8 cellular contexts compared by ENCODE assay signal in the genomic region with DNA sequence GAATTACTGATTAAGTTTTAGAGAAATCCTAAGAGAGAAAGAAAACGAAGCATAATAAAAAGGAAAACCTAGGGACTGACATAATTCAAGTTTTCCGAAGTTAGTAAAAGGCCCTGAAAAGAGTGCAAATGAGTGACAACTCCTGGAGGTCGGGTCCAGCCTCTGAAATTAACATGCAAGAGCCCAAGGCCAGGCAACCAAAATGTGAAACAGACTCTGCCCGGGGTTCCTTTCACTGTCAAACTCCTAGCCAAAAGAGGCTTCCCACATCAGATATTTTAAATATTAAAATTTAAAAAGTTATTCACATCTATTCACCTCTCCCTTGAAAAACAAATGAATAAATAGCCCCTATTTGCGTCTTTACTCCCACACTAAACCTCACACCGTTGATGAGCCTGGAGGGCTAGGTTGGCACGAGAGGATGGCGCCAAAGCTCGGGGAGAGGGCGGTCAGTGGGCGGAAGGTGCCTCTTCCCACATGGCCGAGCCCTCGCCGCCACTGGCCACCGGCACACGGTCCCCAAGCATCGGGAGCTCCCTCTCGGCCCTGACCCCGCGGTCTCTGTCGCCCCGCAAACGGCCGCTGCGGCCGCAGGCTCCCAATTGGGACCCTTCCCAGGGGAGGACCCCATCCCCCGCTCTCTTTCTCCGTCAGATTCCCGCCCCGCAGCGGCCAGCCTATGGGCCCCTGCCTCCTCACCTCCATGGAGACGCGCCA. TPM values are rescaled to one million over a fixed set of nuclear protein-coding genes. Genes with fewer than 3 reads are reported as not detected.
DNase-seq lines count a peak whose midpoint lies in the region; ATAC-seq, FAIRE-seq and TF ChIP-seq lines count a peak whose summit lies in the region.

No MANE protein-coding gene starts in this region.

- H3K27me3 Mint-ChIP-seq in CD4-positive, alpha-beta memory T cell: peaks cover 1 to 2% of the 10 kb centered on the region in 2 donors

- no peaks in the 10 kb centered on the region for H3K27me3 ChIP-seq in CD4-positive, alpha-beta memory T cell (ENCODE audit: insufficient read depth, low read length)
- H3K27me3 ChIP-seq in endothelial cell of umbilical vein (ENCODE audit: control insufficient read depth in 2 of 2, insufficient read depth in 2 of 2, low read length in 2 of 2) (peaks cover 1 to 5% of the 10 kb centered on the region in 2 experiments), aorta (ENCODE audit: control insufficient read depth in 1 of 2, insufficient read depth in 2 of 2, low read length in 1 of 2) (no peaks in the 10 kb centered on the region)

- no peaks in the 10 kb centered on the region for H3K9me3 ChIP-seq in CD4-positive, alpha-beta memory T cell (ENCODE audit: control insufficient read depth in 1 of 2, low read length in 2 of 2)
- H3K9me3 ChIP-seq in endothelial cell of umbilical vein (replicated peaks; ENCODE audit: control insufficient read depth, insufficient read depth, low read length): no peaks in the 10 kb centered on the region
- H3K9me3 ChIP-seq in aorta (ENCODE audit: control insufficient read depth, low read length): no peaks in the 10 kb centered on the region

- H3K36me3 Mint-ChIP-seq in CD4-positive, alpha-beta memory T cell: peaks cover 4 to 10% of the 10 kb centered on the region in 2 donors

- peaks cover 54% of the 10 kb centered on the region for H3K79me2 ChIP-seq in endothelial cell of umbilical vein (ENCODE audit: control insufficient read depth, insufficient read depth, low read length)

- H3K4me3 ChIP-seq in CD4-positive, alpha-beta memory T cell (ENCODE audit: low read length in 2 of 2): peak overlapping the region; percentile 61 to 92
- peak overlapping the region; percentile 71 to 90 (median 84) for H3K4me3 ChIP-seq in endothelial cell of umbilical vein (replicated peaks in 1 of 3; ENCODE audit: insufficient read depth in 1 of 3, low read depth in 1 of 3, low read length in 3 of 3)
- H3K4me3 ChIP-seq in aorta (ENCODE audit: low read length in 2 of 2): peak overlapping the region; percentile 48 to 86

- H4K20me1 ChIP-seq in endothelial cell of umbilical vein (replicated peaks; ENCODE audit: control insufficient read depth, extremely low read depth, insufficient read depth, low read length): peaks cover 2% of the 10 kb centered on the region

- TF ChIP-seq POLR2A in endothelial cell of umbilical vein (IDR thresholded peaks at IDR 0.05; ENCODE audit: low read depth, low read length): no peak

- H3K9ac ChIP-seq in endothelial cell of umbilical vein (replicated peaks; ENCODE audit: extremely low read depth, insufficient read depth, low read length): peak overlapping the region; percentile 85

- TF ChIP-seq CTCF in endothelial cell of umbilical vein (IDR thresholded peaks at IDR 0.05; ENCODE audit: extremely low read depth in 1 of 2, insufficient read depth in 1 of 2, low read depth in 1 of 2, low read length in 2 of 2): no peak

- ATAC-seq in GM18907 (IDR thresholded peaks at IDR 0.05; ENCODE audit: unreplicated experiment) (peak; percentile 37), HG03097 (IDR thresholded peaks at IDR 0.05; ENCODE audit: low FRiP score, unreplicated experiment) (peak; percentile 33), aorta (ENCODE audit: low FRiP score) (peak; percentile 59)

- H3K4me1 Mint-ChIP-seq in CD4-positive, alpha-beta memory T cell: peaks cover 26 to 49% (median 38%) of the 10 kb centered on the region in 4 donors

- dilution Hi-C loops in endothelial cell of umbilical vein (cut with MboI; ENCODE audit: extremely low pct_ligation_motif_present, low sequenced_read_pairs): no loop called here

- H3K4me2 ChIP-seq in endothelial cell of umbilical vein (ENCODE audit: insufficient read depth, low read length): peak overlapping the region; percentile 99

- CTCF ChIA-PET in CD4-positive, alpha-beta memory T cell (lab: Charles Lee; ENCODE audit: partially characterized antibody): interaction anchor here (1.8 to 2.0 kb wide), 2 partner anchors 21 to 39 kb away, joined by 10 to 11 read pairs; a partner anchor contains a TSS
- CTCF ChIA-PET in endothelial cell of umbilical vein (lab: Charles Lee): interaction anchor here (1.0 to 4.3 kb wide), 9 partner anchors 11 to 274 kb away, joined by 3 to 75 read pairs (median 5); a partner anchor contains a TSS

- TSS peak; percentile 45 for BruUV-seq in endothelial cell of umbilical vein (replicated peaks; lab: Mats Ljungman, UMichigan)

- H3K4me3 Mint-ChIP-seq in CD4-positive, alpha-beta memory T cell: peak overlapping the region; percentile 81 to 91 (median 87)

- DNase-seq in CD4-positive, alpha-beta memory T cell: peak in 1 of 5 donors; percentile 7
- DNase-seq in SK-MEL-5 (ENCODE audit: low read depth, low spot score): peak; percentile 45
- peak; percentile 12 for DNase-seq in endothelial cell of umbilical vein (ENCODE audit: low read depth, low spot score)
- DNase-seq in myocyte (ENCODE audit: low read depth): peak; percentile 22
- no peak for DNase-seq in aorta
- DNase-seq in effector CD4-positive, alpha-beta T cell: no peak

- in situ Hi-C loops in SK-MEL-5 (cut with HindIII; ENCODE audit: low pct_unique_long_range_greater_than_20kb, low sequenced_read_pairs): no loop called here

- H3K27ac ChIP-seq in CD4-positive, alpha-beta memory T cell (ENCODE audit: low read depth, low read length): peak overlapping the region; percentile 85
- peak overlapping the region; percentile 73 for H3K27ac ChIP-seq in endothelial cell of umbilical vein (ENCODE audit: insufficient read depth, low read depth, low read length)
- H3K27ac ChIP-seq in aorta (ENCODE audit: low read depth in 1 of 2, low read length in 2 of 2): peak overlapping the region in 1 of 2 donors; percentile 10

- POLR2A ChIA-PET in CD4-positive, alpha-beta memory T cell (lab: Charles Lee; ENCODE audit: partially characterized antibody): interaction anchor here (1.0 to 5.0 kb wide), 16 partner anchors 8 to 337 kb away, joined by 3 to 82 read pairs (median 8); a partner anchor contains a TSS
- POLR2A ChIA-PET in endothelial cell of umbilical vein (lab: Charles Lee): interaction anchor here (2.9 kb wide), 1 partner anchor 20 kb away, joined by 18 read pairs; a partner anchor contains a TSS

- H3K9me1 ChIP-seq in endothelial cell of umbilical vein (replicated peaks; ENCODE audit: control insufficient read depth, extremely low read depth, insufficient read depth, low read length): no peaks in the 10 kb centered on the region

- 0% methylated on average over 33 of the region's 33 CpGs for WGBS in aorta, 2 donors

- H3K4me1 ChIP-seq in CD4-positive, alpha-beta memory T cell (ENCODE audit: insufficient read depth, low read length): peaks cover 36% of the 10 kb centered on the region
- H3K4me1 ChIP-seq in endothelial cell of umbilical vein (ENCODE audit: control insufficient read depth, extremely low read depth, insufficient read depth, low read length): peaks cover 20% of the 10 kb centered on the region
- peaks cover 0 to 3% of the 10 kb centered on the region in 2 donors for H3K4me1 ChIP-seq in aorta (ENCODE audit: control insufficient read depth in 1 of 2, insufficient read depth in 2 of 2, low read length in 2 of 2)

- intact Hi-C loops in CD4-positive, alpha-beta memory T cell (cut with micrococcal nuclease): loop anchor here (1.0 to 10.0 kb wide), 6 partner anchors 20 to 194 kb away; a partner anchor contains a TSS
- intact Hi-C loops in endothelial cell of umbilical vein (cut with micrococcal nuclease): loop anchor here (1.0 to 5.0 kb wide), 6 partner anchors 20 to 275 kb away; a partner anchor contains a TSS
- intact Hi-C loops in aorta (cut with DNase I): loop anchor here (1.0 to 5.0 kb wide), 4 partner anchors 20 to 36 kb away; a partner anchor contains a TSS

- H3K9me3 Mint-ChIP-seq in CD4-positive, alpha-beta memory T cell: no peaks in the 10 kb centered on the region

- peak overlapping the region; percentile 77 to 94 (median 90) for H3K27ac Mint-ChIP-seq in CD4-positive, alpha-beta memory T cell

- FAIRE-seq in endothelial cell of umbilical vein (lab: Jason Lieb, UNC): peak; percentile 69

- peak overlapping the region; percentile 71 for H2AFZ ChIP-seq in endothelial cell of umbilical vein (ENCODE audit: low read depth, low read length)

- no peaks in the 10 kb centered on the region for H3K36me3 ChIP-seq in CD4-positive, alpha-beta memory T cell (ENCODE audit: insufficient read depth, low read length)
- peaks cover 0 to 6% of the 10 kb centered on the region in 2 experiments for H3K36me3 ChIP-seq in endothelial cell of umbilical vein (ENCODE audit: control insufficient read depth in 2 of 2, extremely low read depth in 1 of 2, insufficient read depth in 2 of 2, low read length in 2 of 2)
- no peaks in the 10 kb centered on the region for H3K36me3 ChIP-seq in aorta (ENCODE audit: control insufficient read depth in 1 of 2, insufficient read depth in 2 of 2, low read length in 1 of 2)

RNA-seq across cellular contexts. Expression of a gene that starts 0.6 kb away (rescaled TPM):
- total RNA-seq in CD4-positive, alpha-beta memory T cell: 10 to 100 TPM; 53.8 to 56.1 TPM
- 10 to 100 TPM; 76.7 to 99.4 TPM for polyA plus RNA-seq in CD4-positive, alpha-beta memory T cell
- total RNA-seq in SK-MEL-5 (2014; rRNA removed; shearing (Covaris generic)): 111 and 116 TPM in 2 replicates
- 113 and 143 TPM in 2 replicates for polyA plus RNA-seq in SK-MEL-5 (2015; cell fraction: cytosol; rRNA removed)
- polyA plus RNA-seq in SK-MEL-5 (2015; cell fraction: nucleus; rRNA removed): 63.4 and 73.9 TPM in 2 replicates
- total RNA-seq in endothelial cell of umbilical vein: 131 and 135 TPM in 2 replicates
- polyA plus RNA-seq in endothelial cell of umbilical vein: 38.3 and 48.1 TPM in 2 replicates
- polyA plus RNA-seq in endothelial cell of umbilical vein (2011; cell fraction: cytosol; rRNA removed): 75.3 and 86.4 TPM in 2 replicates
- 52.3 and 61.0 TPM in 2 replicates for polyA plus RNA-seq in endothelial cell of umbilical vein (2011; cell fraction: nucleus; rRNA removed)
- polyA plus RNA-seq in endothelial cell of umbilical vein (2012): 143 and 171 TPM in 2 replicates
- 73.8 and 75.0 TPM in 2 replicates for polyA minus RNA-seq in endothelial cell of umbilical vein
- 103 TPM for polyA minus RNA-seq in endothelial cell of umbilical vein (2011; cell fraction: cytosol; rRNA and poly(A)+ RNA removed)
- polyA minus RNA-seq in endothelial cell of umbilical vein (2011; cell fraction: nucleus; rRNA and poly(A)+ RNA removed): 17.1 and 18.1 TPM in 2 replicates
- total RNA-seq in myocyte: 68.0 and 72.4 TPM in 2 replicates
- polyA plus RNA-seq in myocyte (2012): 71.8 TPM
- 10 to 100 TPM; 39.5 to 42.7 TPM for total RNA-seq in aorta
- polyA plus RNA-seq in aorta: 10 to 100 TPM; 37.3 to 40.7 TPM

RNA-seq across cellular contexts. Expression of a gene that starts 19.7 kb away (rescaled TPM):
- 100 to 1,000 TPM; 115 to 119 TPM for total RNA-seq in CD4-positive, alpha-beta memory T cell
- polyA plus RNA-seq in CD4-positive, alpha-beta memory T cell: 100 to 1,000 TPM; 118 to 125 TPM
- 66.0 and 66.8 TPM in 2 replicates for total RNA-seq in SK-MEL-5 (2014; rRNA removed; shearing (Covaris generic))
- 83.2 and 102 TPM in 2 replicates for polyA plus RNA-seq in SK-MEL-5 (2015; cell fraction: cytosol; rRNA removed)
- 74.1 and 84.6 TPM in 2 replicates for polyA plus RNA-seq in SK-MEL-5 (2015; cell fraction: nucleus; rRNA removed)
- total RNA-seq in endothelial cell of umbilical vein (118 and 130 TPM in 2 replicates), myocyte (168 and 169 TPM in 2 replicates), aorta (10 to 100 TPM; 94.5 to 99.8 TPM)
- polyA plus RNA-seq in endothelial cell of umbilical vein (169 and 190 TPM in 2 replicates), aorta (10 to 100 TPM; 51.2 to 81.2 TPM)
- polyA plus RNA-seq in endothelial cell of umbilical vein (2011; cell fraction: cytosol; rRNA removed): 178 and 187 TPM in 2 replicates
- 168 and 193 TPM in 2 replicates for polyA plus RNA-seq in endothelial cell of umbilical vein (2011; cell fraction: nucleus; rRNA removed)
- polyA plus RNA-seq in endothelial cell of umbilical vein (2012): 133 and 138 TPM in 2 replicates
- 194 and 209 TPM in 2 replicates for polyA minus RNA-seq in endothelial cell of umbilical vein
- 44.5 TPM for polyA minus RNA-seq in endothelial cell of umbilical vein (2011; cell fraction: cytosol; rRNA and poly(A)+ RNA removed)
- polyA minus RNA-seq in endothelial cell of umbilical vein (2011; cell fraction: nucleus; rRNA and poly(A)+ RNA removed): 61.3 and 91.1 TPM in 2 replicates
- polyA plus RNA-seq in myocyte (2012): 153 TPM

RNA-seq across cellular contexts. Expression of a gene that starts 28.2 kb away (rescaled TPM):
- total RNA-seq in CD4-positive, alpha-beta memory T cell: 10 to 100 TPM; 17.6 to 20.1 TPM
- polyA plus RNA-seq in CD4-positive, alpha-beta memory T cell: 1 to 10 TPM; 3.7 to 6.3 TPM
- 9.3 and 10.1 TPM in 2 replicates for total RNA-seq in SK-MEL-5 (2014; rRNA removed; shearing (Covaris generic))
- polyA plus RNA-seq in SK-MEL-5 (2015; cell fraction: cytosol; rRNA removed): 19.8 and 21.5 TPM in 2 replicates
- 43.7 and 57.1 TPM in 2 replicates for polyA plus RNA-seq in SK-MEL-5 (2015; cell fraction: nucleus; rRNA removed)
- total RNA-seq in endothelial cell of umbilical vein (19.0 and 20.7 TPM in 2 replicates), myocyte (11.1 and 15.3 TPM in 2 replicates), aorta (10 to 100 TPM; 15.3 to 18.7 TPM)
- polyA plus RNA-seq in endothelial cell of umbilical vein (30.6 and 43.2 TPM in 2 replicates), aorta (10 to 100 TPM in 1 of 2 donors, 1 to 10 TPM in 1; 5.5 to 32.7 TPM)
- 14.8 and 23.3 TPM in 2 replicates for polyA plus RNA-seq in endothelial cell of umbilical vein (2011; cell fraction: cytosol; rRNA removed)
- 56.9 and 60.4 TPM in 2 replicates for polyA plus RNA-seq in endothelial cell of umbilical vein (2011; cell fraction: nucleus; rRNA removed)
- polyA plus RNA-seq in endothelial cell of umbilical vein (2012): 12.0 and 16.3 TPM in 2 replicates
- polyA minus RNA-seq in endothelial cell of umbilical vein: 8.2 and 10.5 TPM in 2 replicates
- 4.0 TPM for polyA minus RNA-seq in endothelial cell of umbilical vein (2011; cell fraction: cytosol; rRNA and poly(A)+ RNA removed)
- polyA minus RNA-seq in endothelial cell of umbilical vein (2011; cell fraction: nucleus; rRNA and poly(A)+ RNA removed): 9.5 and 13.0 TPM in 2 replicates
- 22.0 TPM for polyA plus RNA-seq in myocyte (2012)

RNA-seq across cellular contexts. Expression of a gene that starts 33.4 kb away (rescaled TPM):
- total RNA-seq in CD4-positive, alpha-beta memory T cell: 10 to 100 TPM; 23.6 to 23.9 TPM
- 1 to 10 TPM; 1.8 to 9.4 TPM for polyA plus RNA-seq in CD4-positive, alpha-beta memory T cell
- total RNA-seq in SK-MEL-5 (2014; rRNA removed; shearing (Covaris generic)): not detected in 2 replicates
- not detected in 2 replicates for polyA plus RNA-seq in SK-MEL-5 (2015; cell fraction: cytosol; rRNA removed)
- polyA plus RNA-seq in SK-MEL-5 (2015; cell fraction: nucleus; rRNA removed): 12.2 and 18.7 TPM in 2 replicates
- total RNA-seq in endothelial cell of umbilical vein: 4.0 and 4.6 TPM in 2 replicates
- 2.1 and 2.2 TPM in 2 replicates for polyA plus RNA-seq in endothelial cell of umbilical vein
- 0.21 and 1.0 TPM in 2 replicates for polyA plus RNA-seq in endothelial cell of umbilical vein (2011; cell fraction: cytosol; rRNA removed)
- polyA plus RNA-seq in endothelial cell of umbilical vein (2011; cell fraction: nucleus; rRNA removed): 10.2 and 10.9 TPM in 2 replicates
- polyA plus RNA-seq in endothelial cell of umbilical vein (2012): 1.3 and 1.9 TPM in 2 replicates
- polyA minus RNA-seq in endothelial cell of umbilical vein: 0.89 TPM in 1 of 2 replicates, not detected in the other
- polyA minus RNA-seq in endothelial cell of umbilical vein (2011; cell fraction: cytosol; rRNA and poly(A)+ RNA removed): not detected
- polyA minus RNA-seq in endothelial cell of umbilical vein (2011; cell fraction: nucleus; rRNA and poly(A)+ RNA removed): 0.53 and 2.6 TPM in 2 replicates
- total RNA-seq in myocyte: not detected in 2 replicates
- 1.2 TPM for polyA plus RNA-seq in myocyte (2012)
- total RNA-seq in aorta: 1 to 10 TPM; 1.8 to 2.4 TPM
- polyA plus RNA-seq in aorta: 10 to 100 TPM in 1 of 2 donors, 1 to 10 TPM in 1; 3.9 to 13.9 TPM

RNA-seq across cellular contexts. Expression of a gene that starts 38.3 kb away (rescaled TPM):
- total RNA-seq in CD4-positive, alpha-beta memory T cell: 100 to 1,000 TPM; 122 to 130 TPM
- 100 to 1,000 TPM; 178 to 304 TPM for polyA plus RNA-seq in CD4-positive, alpha-beta memory T cell
- 229 and 234 TPM in 2 replicates for total RNA-seq in SK-MEL-5 (2014; rRNA removed; shearing (Covaris generic))
- polyA plus RNA-seq in SK-MEL-5 (2015; cell fraction: cytosol; rRNA removed): 183 and 218 TPM in 2 replicates
- polyA plus RNA-seq in SK-MEL-5 (2015; cell fraction: nucleus; rRNA removed): 154 and 181 TPM in 2 replicates
- total RNA-seq in endothelial cell of umbilical vein: 86.5 and 103 TPM in 2 replicates
- 127 and 130 TPM in 2 replicates for polyA plus RNA-seq in endothelial cell of umbilical vein
- 95.0 and 98.8 TPM in 2 replicates for polyA plus RNA-seq in endothelial cell of umbilical vein (2011; cell fraction: cytosol; rRNA removed)
- 106 and 110 TPM in 2 replicates for polyA plus RNA-seq in endothelial cell of umbilical vein (2011; cell fraction: nucleus; rRNA removed)
- 85.5 TPM in 2 replicates for polyA plus RNA-seq in endothelial cell of umbilical vein (2012)
- polyA minus RNA-seq in endothelial cell of umbilical vein: 88.2 and 91.9 TPM in 2 replicates
- polyA minus RNA-seq in endothelial cell of umbilical vein (2011; cell fraction: cytosol; rRNA and poly(A)+ RNA removed): 37.5 TPM
- polyA minus RNA-seq in endothelial cell of umbilical vein (2011; cell fraction: nucleus; rRNA and poly(A)+ RNA removed): 52.5 and 74.9 TPM in 2 replicates
- 155 and 159 TPM in 2 replicates for total RNA-seq in myocyte
- polyA plus RNA-seq in myocyte (2012): 158 TPM
- 10 to 100 TPM; 77.8 to 90.5 TPM for total RNA-seq in aorta
- polyA plus RNA-seq in aorta: 10 to 100 TPM; 79.4 to 92.6 TPM

Comparison
In these comparisons a context has a peak if more than half of its experiments do, and no peak if none do; other contexts are left out.
1. DNase-seq: peak in SK-MEL-5 (single experiment), endothelial cell of umbilical vein (single experiment) and myocyte (single experiment); none in aorta (0 of 2) and effector CD4-positive, alpha-beta T cell (single experiment).
2. Peak in every context shown above with its lines, with median percentiles within 50 percentile points of each other: H3K4me3 ChIP-seq and ATAC-seq.